ENCODE assay signal across 19 cellular contexts in genomic region chr3:192317564-192317963, GRCh38.
DNase-seq lines count a peak whose midpoint lies in the region; ATAC-seq, FAIRE-seq and TF ChIP-seq lines count a peak whose summit lies in the region.
"Had no signal": no experiment of that assay in that cellular context is flagged by ENCODE, and none has a peak within 500 bp of the region (broad histone marks: within the 10 kb centered on the region; RNA-seq: fewer than 3 reads in every experiment).

No MANE protein-coding gene starts in this region.

- intact Hi-C loops in aorta (cut with DNase I), result no loop called here

- H3K27ac ChIP-seq in HEK293 (ENCODE audit: extremely low read depth, low read depth, low read length) (no peak overlapping the region), aorta (ENCODE audit: low read depth in 1 of 2, low read length in 2 of 2) (no peak overlapping the region)
- H3K27ac ChIP-seq: 22Rv1; A549; BLaER1 treated with 17β-estradiol and CSF1 and Interleukin-3, amounts not matched to agents 10 nM and 100 nM; C4-2B had no signal

- H3K4me1 ChIP-seq in HEK293 (ENCODE audit: control insufficient read depth, insufficient read depth, low read length), result no peaks in the 10 kb centered on the region
- H3K4me1 ChIP-seq in aorta (ENCODE audit: control insufficient read depth in 1 of 2, insufficient read depth in 2 of 2, low read length in 2 of 2), result no peaks in the 10 kb centered on the region
- H3K4me1 ChIP-seq: A549; BLaER1 treated with 17β-estradiol and CSF1 and Interleukin-3, amounts not matched to agents 10 nM and 100 nM; Caco-2 had no signal

- H3K9me3 ChIP-seq in HEK293 (ENCODE audit: control insufficient read depth, insufficient read depth, low read depth, low read length) (no peaks in the 10 kb centered on the region), aorta (ENCODE audit: control insufficient read depth, low read length) (peaks cover 4% of the 10 kb centered on the region)
- H3K9me3 ChIP-seq: A549; BLaER1 treated with 17β-estradiol and CSF1 and Interleukin-3, amounts not matched to agents 10 nM and 100 nM; Caco-2 had no signal

- no peak overlapping the region for H3K4me3 ChIP-seq in HEK293 (ENCODE audit: low read depth, low read length)
- no peak overlapping the region for H3K4me3 ChIP-seq in bronchial epithelial cell (ENCODE audit: low read depth, low read length)
- H3K4me3 ChIP-seq in aorta (ENCODE audit: low read length in 2 of 2), result no peak overlapping the region
- H3K4me3 ChIP-seq: A549; BLaER1 treated with 17β-estradiol and CSF1 and Interleukin-3, amounts not matched to agents 10 nM and 100 nM had no signal

- no peak for TF ChIP-seq CTCF in HEK293 (tag by site-specific recombination; IDR thresholded peaks at IDR 0.05)
- no peak for TF ChIP-seq CTCF in bronchial epithelial cell (IDR thresholded peaks at IDR 0.05; ENCODE audit: insufficient read depth, low read length, severe bottlenecking)

- peak; percentile 38 for ATAC-seq in aorta (ENCODE audit: low FRiP score)
- ATAC-seq: A549; CD8-positive, alpha-beta T cell had no signal

- no peaks in the 10 kb centered on the region for H3K27me3 ChIP-seq in bronchial epithelial cell (ENCODE audit: control insufficient read depth, insufficient read depth, low read length)
- H3K27me3 ChIP-seq in aorta (ENCODE audit: control insufficient read depth in 1 of 2, insufficient read depth in 2 of 2, low read length in 1 of 2), result no peaks in the 10 kb centered on the region
- H3K27me3 ChIP-seq: BLaER1 treated with 17β-estradiol and CSF1 and Interleukin-3, amounts not matched to agents 10 nM and 100 nM had no signal

- CTCF ChIA-PET in HEK293 (lab: Yijun Ruan, JAX), result no interaction called here

- 87 to 90% methylated on average over 2 of the region's 2 CpGs for WGBS in aorta, 2 donors

- POLR2A ChIA-PET in HEK293 (lab: Yijun Ruan, JAX), result no interaction called here

- DNase-seq in bronchial epithelial cell (ENCODE audit: low read depth) (no peak), aorta (no peak), NCI-H82 (lab: John Stamatoyannopoulos, UW) (no peak), OCI-M1 (lab: John Stamatoyannopoulos, UW) (no peak)
- DNase-seq: AML-193; Caco-2; Calu3; CD4-positive, alpha-beta T cell; CD8-positive, alpha-beta T cell; DMS79 treated with DMSO at 0.1 percent for 48 hours; GF-D8 had no signal

- peak; percentile 47 for FAIRE-seq in bronchial epithelial cell (lab: Jason Lieb, UNC)
- FAIRE-seq: A549, G401.6, GM12891, GM19239 had no signal

- H3K36me3 ChIP-seq in HEK293 (ENCODE audit: control insufficient read depth in 2 of 2, insufficient read depth in 1 of 2, low read length in 2 of 2) (no peaks in the 10 kb centered on the region), bronchial epithelial cell (ENCODE audit: control insufficient read depth, insufficient read depth, low read length) (no peaks in the 10 kb centered on the region), aorta (ENCODE audit: control insufficient read depth in 1 of 2, insufficient read depth in 2 of 2, low read length in 1 of 2) (no peaks in the 10 kb centered on the region)
- H3K36me3 ChIP-seq: BLaER1 treated with 17β-estradiol and CSF1 and Interleukin-3, amounts not matched to agents 10 nM and 100 nM had no signal

TF ChIP-seq in HEK293, 187 proteins besides CTCF, POLR2A, EP300 and RAD21:
- TF ChIP-seq, protein P1, sequence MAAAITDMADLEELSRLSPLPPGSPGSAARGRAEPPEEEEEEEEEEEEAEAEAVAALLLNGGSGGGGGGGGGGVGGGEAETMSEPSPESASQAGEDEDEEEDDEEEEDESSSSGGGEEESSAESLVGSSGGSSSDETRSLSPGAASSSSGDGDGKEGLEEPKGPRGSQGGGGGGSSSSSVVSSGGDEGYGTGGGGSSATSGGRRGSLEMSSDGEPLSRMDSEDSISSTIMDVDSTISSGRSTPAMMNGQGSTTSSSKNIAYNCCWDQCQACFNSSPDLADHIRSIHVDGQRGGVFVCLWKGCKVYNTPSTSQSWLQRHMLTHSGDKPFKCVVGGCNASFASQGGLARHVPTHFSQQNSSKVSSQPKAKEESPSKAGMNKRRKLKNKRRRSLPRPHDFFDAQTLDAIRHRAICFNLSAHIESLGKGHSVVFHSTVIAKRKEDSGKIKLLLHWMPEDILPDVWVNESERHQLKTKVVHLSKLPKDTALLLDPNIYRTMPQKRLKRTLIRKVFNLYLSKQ (tag by site-specific recombination; IDR thresholded peaks at IDR 0.05; ENCODE audit: borderline replicate concordance), result no peak
- peak; percentile 18; the same call in 1 of the 2 replicates for TF ChIP-seq ZIC2 (tag by site-specific recombination; IDR thresholded peaks at IDR 0.05)
